Comparison of ENCODE assay signal across 7 cellular contexts in the genomic region with DNA sequence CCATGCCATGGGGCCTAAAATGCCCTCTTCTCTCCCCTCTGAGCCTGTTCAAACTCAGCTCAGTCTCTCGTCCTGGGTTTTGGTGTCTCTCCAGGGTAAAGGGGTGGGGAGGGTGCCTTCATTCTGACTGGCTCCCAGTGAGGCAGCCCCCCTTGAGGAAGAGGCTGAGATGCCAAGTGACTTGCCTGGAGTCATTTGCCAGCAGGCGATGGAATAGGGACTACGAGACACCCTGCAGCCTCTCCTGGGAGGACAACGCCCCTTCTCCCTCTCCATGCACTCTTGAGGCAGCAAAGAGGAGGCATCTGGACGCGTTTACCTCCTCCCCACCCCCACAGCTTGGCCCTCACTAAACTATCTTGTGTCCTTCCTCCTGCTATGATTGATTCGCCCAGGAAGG. TPM values are rescaled to one million over a fixed set of nuclear protein-coding genes. Genes with fewer than 3 reads are reported as not detected.
A peak's percentile ranks its signal among the peaks of the same experiment; 100 is the strongest.
DNase-seq lines count a peak whose midpoint lies in the region; ATAC-seq and TF ChIP-seq lines count a peak whose summit lies in the region.

No MANE protein-coding gene starts in this region.

- no peak for TF ChIP-seq CTCF in endothelial cell (IDR thresholded peaks at IDR 0.05; ENCODE audit: unreplicated experiment)
- no peak for TF ChIP-seq CTCF in progenitor cell of endocrine pancreas (IDR thresholded peaks at IDR 0.05; ENCODE audit: unreplicated experiment)

- H3K36me3 Mint-ChIP-seq in endothelial cell (ENCODE audit: low read depth, unreplicated experiment) (no peaks in the 10 kb centered on the region), progenitor cell of endocrine pancreas (ENCODE audit: insufficient read depth) (no peaks in the 10 kb centered on the region)

- peak; percentile 40 for DNase-seq in DMS79 treated with DMSO at 0.1 percent for 48 hours (lab: John Stamatoyannopoulos, UW)
- DNase-seq in NCI-H2029 treated with DMSO at 0.1 percent for 48 hours (lab: John Stamatoyannopoulos, UW) = peak; percentile 10
- DNase-seq in endothelial cell (ENCODE audit: low spot score) = no peak
- DNase-seq in progenitor cell of endocrine pancreas (ENCODE audit: low spot score, unreplicated experiment) = no peak
- DNase-seq in activated CD8-positive, alpha-beta memory T cell treated with anti-CD3 and anti-CD28 coated beads, Interleukin-2, amount 50 U/mL, for 4 hours = no peak

- no peaks in the 10 kb centered on the region for H3K9me3 Mint-ChIP-seq in endothelial cell (ENCODE audit: unreplicated experiment)
- H3K9me3 Mint-ChIP-seq in progenitor cell of endocrine pancreas (ENCODE audit: low read depth) = no peaks in the 10 kb centered on the region

- no peak overlapping the region for H3K4me3 Mint-ChIP-seq in endothelial cell (ENCODE audit: unreplicated experiment)
- H3K4me3 Mint-ChIP-seq in progenitor cell of endocrine pancreas (ENCODE audit: low read depth) = peak overlapping the region; percentile 86

- H3K4me1 Mint-ChIP-seq in endothelial cell (ENCODE audit: unreplicated experiment) (peaks cover 8% of the 10 kb centered on the region), progenitor cell of endocrine pancreas (ENCODE audit: low read depth) (peaks cover 15% of the 10 kb centered on the region)

- H3K27ac Mint-ChIP-seq in endothelial cell (ENCODE audit: unreplicated experiment) = peak overlapping the region; percentile 38
- no peak overlapping the region for H3K27ac Mint-ChIP-seq in progenitor cell of endocrine pancreas

- peaks cover 8% of the 10 kb centered on the region for H3K27me3 Mint-ChIP-seq in endothelial cell (ENCODE audit: unreplicated experiment)
- peaks cover 4% of the 10 kb centered on the region for H3K27me3 Mint-ChIP-seq in progenitor cell of endocrine pancreas

- ATAC-seq in GM21423 (IDR thresholded peaks at IDR 0.05; ENCODE audit: unreplicated experiment) = no peak
- ATAC-seq in HG02884 (IDR thresholded peaks at IDR 0.05; ENCODE audit: unreplicated experiment) = no peak

RNA-seq across cellular contexts. Expression of a gene that starts 0.8 kb away (rescaled TPM):
- total RNA-seq in endothelial cell (ENCODE audit: unreplicated experiment) (3.1 TPM), progenitor cell of endocrine pancreas (8.2 and 8.6 TPM in 2 replicates)

Comparison
In these comparisons a context has a peak if more than half of its experiments do, and no peak if none do; other contexts are left out.
1. DNase-seq: peak in DMS79 treated with DMSO at 0.1 percent for 48 hours (single experiment) and NCI-H2029 treated with DMSO at 0.1 percent for 48 hours (single experiment); none in endothelial cell (single experiment), progenitor cell of endocrine pancreas (single experiment) and activated CD8-positive, alpha-beta memory T cell treated with anti-CD3 and anti-CD28 coated beads, Interleukin-2, amount 50 U/mL, for 4 hours (single experiment).